In the genomic region with DNA sequence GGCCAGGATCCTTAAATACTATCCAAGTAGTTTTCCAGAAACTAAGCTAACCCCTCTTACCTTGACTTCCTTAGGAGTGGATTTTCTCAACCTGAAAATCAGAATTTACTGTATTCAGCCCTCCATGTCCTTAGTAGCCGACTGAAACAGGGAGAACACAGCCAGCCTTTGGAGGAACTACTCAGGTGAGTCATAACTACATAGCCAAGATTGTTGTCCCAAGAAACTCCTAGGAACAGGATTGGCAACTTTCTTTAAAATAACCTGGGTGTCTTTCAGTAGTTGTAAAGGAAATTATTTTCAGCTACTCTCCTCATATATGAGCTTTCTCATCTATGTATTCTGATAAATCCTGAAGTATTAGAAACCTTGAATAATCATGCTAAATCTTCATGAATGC, we compare ENCODE assay signal across 21 cellular contexts. TPM values are rescaled to one million over a fixed set of nuclear protein-coding genes. Genes with fewer than 3 reads are reported as not detected.
"Had no signal": no experiment of that assay in that cellular context is flagged by ENCODE, and none has a peak within 500 bp of the region (broad histone marks: within the 10 kb centered on the region; RNA-seq: fewer than 3 reads in every experiment).

No MANE protein-coding gene starts in this region.

- H3K27ac ChIP-seq: esophagus muscularis mucosa, neural progenitor cell, pancreas, transverse colon had no signal

- H3K9me3 Mint-ChIP-seq: activated naive CD4-positive, alpha-beta T cell treated with anti-CD3 and anti-CD28 coated beads, Interleukin-2, amount 50 U/mL, for 24 hours; brain; dendritic cell treated with granulocyte-macrophage colony-stimulating factor and Interleukin-4, amounts not matched to agents 40 ng/mL and 50 ng/mL, for 4 days; neural progenitor cell; stimulated activated effector memory CD8-positive, alpha-beta T cell treated with anti-CD3 and anti-CD28 coated beads, Interleukin-12 subunit alpha, Interleukin-12 subunit beta, amount 100 ng/mL, for 72 hours had no signal

- H3K36me3 Mint-ChIP-seq: brain had no signal

- H3K36me3 ChIP-seq: esophagus muscularis mucosa, pancreas, transverse colon had no signal

- H3K27ac Mint-ChIP-seq: activated naive CD4-positive, alpha-beta T cell treated with anti-CD3 and anti-CD28 coated beads, Interleukin-2, amount 50 U/mL, for 24 hours; brain; dendritic cell treated with granulocyte-macrophage colony-stimulating factor and Interleukin-4, amounts not matched to agents 40 ng/mL and 50 ng/mL, for 4 days; neural progenitor cell; stimulated activated effector memory CD8-positive, alpha-beta T cell treated with anti-CD3 and anti-CD28 coated beads, Interleukin-12 subunit alpha, Interleukin-12 subunit beta, amount 100 ng/mL, for 72 hours had no signal

- H2AFZ ChIP-seq: neural progenitor cell had no signal

- ATAC-seq: pancreas; stimulated activated effector memory CD8-positive, alpha-beta T cell treated with anti-CD3 and anti-CD28 coated beads, Interleukin-12 subunit alpha, Interleukin-12 subunit beta, amount 100 ng/mL, for 72 hours had no signal

- H3K9me3 ChIP-seq: esophagus muscularis mucosa, pancreas, SK-N-SH, transverse colon had no signal

- DNase-seq: activated CD4-positive, alpha-beta T cell treated with anti-CD3 and anti-CD28 coated beads, Interleukin-2, amount 50 U/mL, for 1 hour; activated T-cell treated with anti-CD3 and anti-CD28 coated beads, Interleukin-2, amount 50 U/mL, for 1 hour; cerebellar nuclear complex; foreskin fibroblast; head of caudate nucleus; islet precursor cell; pancreas; SK-N-SH; transverse colon had no signal

- H3K27me3 Mint-ChIP-seq: activated naive CD4-positive, alpha-beta T cell treated with anti-CD3 and anti-CD28 coated beads, Interleukin-2, amount 50 U/mL, for 24 hours; brain; dendritic cell treated with granulocyte-macrophage colony-stimulating factor and Interleukin-4, amounts not matched to agents 40 ng/mL and 50 ng/mL, for 4 days had no signal

- H3K4me3 ChIP-seq: esophagus muscularis mucosa, neural progenitor cell, pancreas, transverse colon had no signal

- H3K4me1 ChIP-seq: esophagus muscularis mucosa, neural progenitor cell, pancreas, transverse colon had no signal

- H3K4me2 ChIP-seq: neural progenitor cell, SK-N-SH had no signal

- H3K9ac ChIP-seq: neural progenitor cell, SK-N-SH had no signal

- H3K4me1 Mint-ChIP-seq: activated naive CD4-positive, alpha-beta T cell treated with anti-CD3 and anti-CD28 coated beads, Interleukin-2, amount 50 U/mL, for 24 hours; brain; neural progenitor cell; stimulated activated effector memory CD8-positive, alpha-beta T cell treated with anti-CD3 and anti-CD28 coated beads, Interleukin-12 subunit alpha, Interleukin-12 subunit beta, amount 100 ng/mL, for 72 hours had no signal

- H3K4me3 Mint-ChIP-seq: activated naive CD4-positive, alpha-beta T cell treated with anti-CD3 and anti-CD28 coated beads, Interleukin-2, amount 50 U/mL, for 24 hours; brain; dendritic cell treated with granulocyte-macrophage colony-stimulating factor and Interleukin-4, amounts not matched to agents 40 ng/mL and 50 ng/mL, for 4 days; neural progenitor cell; stimulated activated effector memory CD8-positive, alpha-beta T cell treated with anti-CD3 and anti-CD28 coated beads, Interleukin-12 subunit alpha, Interleukin-12 subunit beta, amount 100 ng/mL, for 72 hours had no signal

- H3K27me3 ChIP-seq: esophagus muscularis mucosa, neural progenitor cell, pancreas, transverse colon had no signal

- H3K9me2 ChIP-seq: SK-N-SH had no signal

RNA-seq across cellular contexts. Expression of gene FANCD2OS, which starts 22.3 kb away (rescaled TPM):
- total RNA-seq: esophagus muscularis mucosa; liver; mesenteric fat pad; myocyte; pancreas; skeletal muscle tissue; subcutaneous adipose tissue; T-helper 1 cell treated with Interleukin-12 subunit alpha and Interleukin-12 subunit beta and Interleukin-4 antibody, amounts not matched to agents 30 ng/mL and 1 ng/mL, for 36 hours; transverse colon had no signal
- polyA plus RNA-seq: liver, pancreas, SK-N-SH had no signal
